Comparison of ENCODE assay signal across 8 cellular contexts in genomic region chr3:24963762-24964625, GRCh38.
DNase-seq lines count a peak whose midpoint lies in the region; ATAC-seq, FAIRE-seq and TF ChIP-seq lines count a peak whose summit lies in the region.

No MANE protein-coding gene starts in this region.

- H3K27ac ChIP-seq in Panc1 (ENCODE audit: low read length) (no peak overlapping the region), upper lobe of right lung (no peak overlapping the region)

- TF ChIP-seq CTCF in Panc1 (IDR thresholded peaks at IDR 0.05) (peak; percentile 47; the same call in 1 of the 2 replicates), upper lobe of right lung (IDR thresholded peaks at IDR 0.05) (peak; percentile 55)

- DNase-seq in A172 (ENCODE audit: low spot score) (peak; percentile 10), GM12892 (ENCODE audit: insufficient read length) (no peak), Panc1 (ENCODE audit: low read depth, low spot score) (peak; percentile 0), glomerular visceral epithelial cell (ENCODE audit: extremely low spot score) (peak; percentile 8), upper lobe of right lung (no peak), activated gamma-delta T cell (lab: John Stamatoyannopoulos, UW) (no peak), NOMO-1 (lab: John Stamatoyannopoulos, UW; ENCODE audit: unreplicated experiment in 2 of 2) (no peak)
- DNase-seq in stimulated activated naive CD4-positive, alpha-beta T cell treated with Interleukin-2 at 50 U/mL for 16 hours (lab: John Stamatoyannopoulos, UW) = no peak

- no peaks in the 10 kb centered on the region for H3K36me3 ChIP-seq in Panc1 (ENCODE audit: control insufficient read depth, insufficient read depth, low read length)
- no peaks in the 10 kb centered on the region for H3K36me3 ChIP-seq in upper lobe of right lung

- H3K4me3 ChIP-seq in Panc1 (ENCODE audit: low read depth in 2 of 2, low read length in 2 of 2) (no peak overlapping the region), upper lobe of right lung (no peak overlapping the region)

- CTCF ChIA-PET in Panc1 (lab: Charles Lee) = no interaction called here

- H3K9me3 ChIP-seq in Panc1 (ENCODE audit: control insufficient read depth, insufficient read depth, low read depth, low read length) = no peaks in the 10 kb centered on the region
- no peaks in the 10 kb centered on the region for H3K9me3 ChIP-seq in upper lobe of right lung

- ATAC-seq in Panc1 (no peak), upper lobe of right lung (no peak)

- in situ Hi-C loops in Panc1 (cut with HindIII; ENCODE audit: low pct_unique_long_range_greater_than_20kb, low sequenced_read_pairs) = no loop called here

- TF ChIP-seq POLR2A in GM12892 (IDR thresholded peaks at IDR 0.05; ENCODE audit: low read depth, low read length) = no peak

- POLR2A ChIA-PET in Panc1 (lab: Charles Lee) = no interaction called here

- intact Hi-C loops in Panc1 (cut with micrococcal nuclease; ENCODE audit: unreplicated experiment) (loop anchor here (5.0 kb wide), 1 partner anchor 628 kb away; no protein-coding TSS in a partner anchor), upper lobe of right lung (cut with DNase I) (no loop called here)

- BruUV-seq in Panc1 (replicated peaks; lab: Mats Ljungman, UMichigan) = no TSS peak

- peak; percentile 79 for FAIRE-seq in GM12892 (lab: Jason Lieb, UNC)

- H3K27me3 ChIP-seq in Panc1 (ENCODE audit: control insufficient read depth, insufficient read depth, low read length) = no peaks in the 10 kb centered on the region
- H3K27me3 ChIP-seq in upper lobe of right lung = no peaks in the 10 kb centered on the region

- no peaks in the 10 kb centered on the region for H3K4me1 ChIP-seq in Panc1 (ENCODE audit: control insufficient read depth, insufficient read depth, low read length)
- H3K4me1 ChIP-seq in upper lobe of right lung = no peaks in the 10 kb centered on the region

Comparison
In these comparisons a context has a peak if more than half of its experiments do, and no peak if none do; other contexts are left out.
1. DNase-seq: peak in A172 (single experiment), Panc1 (single experiment) and glomerular visceral epithelial cell (single experiment); none in GM12892 (single experiment), upper lobe of right lung (single experiment), activated gamma-delta T cell (single experiment), NOMO-1 (0 of 2) and stimulated activated naive CD4-positive, alpha-beta T cell treated with Interleukin-2 at 50 U/mL for 16 hours (single experiment).